Comparison of ENCODE assay signal across 12 cellular contexts in genomic region chr4:8079031-8079885, GRCh38.
DNase-seq lines count a peak whose midpoint lies in the region; ATAC-seq, FAIRE-seq and TF ChIP-seq lines count a peak whose summit lies in the region.
"Had no signal": no experiment of that assay in that cellular context is flagged by ENCODE, and none has a peak within 500 bp of the region (broad histone marks: within the 10 kb centered on the region; RNA-seq: fewer than 3 reads in every experiment).

No MANE protein-coding gene starts in this region.

- CTCF ChIA-PET in GM12878 (lab: Yijun Ruan, JAX) = no interaction called here

- SMC1A ChIA-PET in GM12878 (lab: Charles Lee; ENCODE audit: uncharacterized antibody, unreplicated experiment) = no interaction called here

- 31% methylated on average over 32 of the region's 32 CpGs for WGBS in GM12878 (ENCODE audit: insufficient coverage, insufficient replicate concordance, low lambda C conversion rate, missing lambda C conversion rate)

- H4K20me1 ChIP-seq in GM12878 (ENCODE audit: control insufficient read depth, insufficient read depth) = no peaks in the 10 kb centered on the region

- TF ChIP-seq RAD21 in GM12878 (IDR thresholded peaks at IDR 0.05; ENCODE audit: insufficient read depth, low read depth, low read length) = no peak

- no peak overlapping the region for H3K27ac ChIP-seq in GM12878 (ENCODE audit: control insufficient read depth, insufficient read depth)
- H3K27ac ChIP-seq: A549, testis had no signal

- TF ChIP-seq CTCF in GM12878 (IDR thresholded peaks at IDR 0.05 in 2 of 3, conservative IDR thresholded peaks at IDR 0.05 in 1 of 3; ENCODE audit: control insufficient read depth in 2 of 3, extremely low read depth in 1 of 3, insufficient read depth in 1 of 3, low read depth in 3 of 3, low read length in 3 of 3) = no peak

- no peak for TF ChIP-seq POLR2A in GM12878 (IDR thresholded peaks at IDR 0.05; ENCODE audit: low read depth, low read length)

- no peak overlapping the region for H3K4me2 ChIP-seq in GM12878 (ENCODE audit: control insufficient read depth, insufficient read depth)
- H3K4me2 ChIP-seq: A549 had no signal

- no peak overlapping the region for H2AFZ ChIP-seq in GM12878 (ENCODE audit: control insufficient read depth, low read depth, low read length)

- H3K27ac Mint-ChIP-seq in activated naive CD4-positive, alpha-beta T cell treated with anti-CD3 and anti-CD28 coated beads, Interleukin-2, amount 50 U/mL, for 72 hours = no peak overlapping the region
- H3K27ac Mint-ChIP-seq: T-helper 2 cell treated with Interferon-gamma antibody and Interleukin-4, amounts not matched to agents 5 μg/mL and 100 μg/mL, for 36 hours had no signal

- H3K36me3 Mint-ChIP-seq in activated naive CD4-positive, alpha-beta T cell treated with anti-CD3 and anti-CD28 coated beads, Interleukin-2, amount 50 U/mL, for 72 hours = no peaks in the 10 kb centered on the region

- no peaks in the 10 kb centered on the region for H3K36me3 ChIP-seq in GM12878 (ENCODE audit: control insufficient read depth in 2 of 2, insufficient read depth in 2 of 2, low read length in 1 of 2)

- no peak for ATAC-seq in GM12878
- peak; percentile 28 for ATAC-seq in left lobe of liver
- ATAC-seq in activated naive CD4-positive, alpha-beta T cell treated with anti-CD3 and anti-CD28 coated beads, Interleukin-2, amount 50 U/mL, for 72 hours = no peak
- ATAC-seq in HG03565 (IDR thresholded peaks at IDR 0.05; ENCODE audit: unreplicated experiment) = no peak

- intact Hi-C loops in GM12878 (cut with micrococcal nuclease; ENCODE audit: unreplicated experiment) = no loop called here

- DNase-seq in A172 (ENCODE audit: low spot score) (peak; percentile 64), MV-4-11 (lab: John Stamatoyannopoulos, UW) (peak; percentile 93), GM12878 (ENCODE audit: low read depth, low spot score) (no peak), left lobe of liver (ENCODE audit: low spot score) (no peak), retina (no peak), COR-L47 (lab: John Stamatoyannopoulos, UW) (no peak)
- DNase-seq in activated naive CD4-positive, alpha-beta T cell treated with anti-CD3 and anti-CD28 coated beads, Interleukin-2, amount 50 U/mL, for 72 hours (ENCODE audit: low spot score in 2 of 2) = no peak
- DNase-seq: cerebellar nuclear complex, testis had no signal

- H3K9me3 ChIP-seq in GM12878 (replicated peaks; ENCODE audit: control insufficient read depth, insufficient read depth, low read length) = no peaks in the 10 kb centered on the region
- H3K9me3 ChIP-seq: A549, testis had no signal

- H3K4me3 ChIP-seq in GM12878 = no peak overlapping the region
- H3K4me3 ChIP-seq: A549, testis had no signal

- in situ Hi-C loops in GM12878 (cut with MboI) = no loop called here

- no peaks in the 10 kb centered on the region for H3K79me2 ChIP-seq in GM12878 (ENCODE audit: control insufficient read depth, insufficient read depth, low read length)

- RAD21 ChIA-PET in GM12878 (lab: Charles Lee; ENCODE audit: unreplicated experiment) = no interaction called here

- no TSS peak for BruUV-seq in GM12878 (replicated peaks; lab: Mats Ljungman, UMichigan)

- H3K27me3 ChIP-seq in GM12878 (replicated peaks in 1 of 2; ENCODE audit: control insufficient read depth in 2 of 2, insufficient read depth in 2 of 2, low read length in 1 of 2) = no peaks in the 10 kb centered on the region; a peak in 2 of 4 replicates
- H3K27me3 ChIP-seq: testis had no signal

- no peaks in the 10 kb centered on the region for H3K9me3 Mint-ChIP-seq in activated naive CD4-positive, alpha-beta T cell treated with anti-CD3 and anti-CD28 coated beads, Interleukin-2, amount 50 U/mL, for 72 hours
- H3K9me3 Mint-ChIP-seq: T-helper 2 cell treated with Interferon-gamma antibody and Interleukin-4, amounts not matched to agents 5 μg/mL and 100 μg/mL, for 36 hours had no signal

- no peaks in the 10 kb centered on the region for H3K4me1 ChIP-seq in GM12878 (ENCODE audit: control insufficient read depth, insufficient read depth, low read length)
- H3K4me1 ChIP-seq: A549, testis had no signal

- no peak overlapping the region for H3K9ac ChIP-seq in GM12878 (ENCODE audit: control insufficient read depth, insufficient read depth, low read length)

- FAIRE-seq in GM12878 (lab: Jason Lieb, UNC) = no peak
- FAIRE-seq: A549 had no signal

- TF ChIP-seq EP300 in GM12878 (IDR thresholded peaks at IDR 0.05; ENCODE audit: borderline replicate concordance in 1 of 2, control insufficient read depth in 1 of 2, low read depth in 2 of 2, low read length in 2 of 2) = no peak

- POLR2A ChIA-PET in GM12878 (lab: Charles Lee) = no interaction called here

TF ChIP-seq in GM12878, 131 proteins besides CTCF, POLR2A, EP300 and RAD21:
- no peak for TF ChIP-seq CBX5 (IDR thresholded peaks at IDR 0.05; ENCODE audit: low read depth)
- TF ChIP-seq, protein P1, sequence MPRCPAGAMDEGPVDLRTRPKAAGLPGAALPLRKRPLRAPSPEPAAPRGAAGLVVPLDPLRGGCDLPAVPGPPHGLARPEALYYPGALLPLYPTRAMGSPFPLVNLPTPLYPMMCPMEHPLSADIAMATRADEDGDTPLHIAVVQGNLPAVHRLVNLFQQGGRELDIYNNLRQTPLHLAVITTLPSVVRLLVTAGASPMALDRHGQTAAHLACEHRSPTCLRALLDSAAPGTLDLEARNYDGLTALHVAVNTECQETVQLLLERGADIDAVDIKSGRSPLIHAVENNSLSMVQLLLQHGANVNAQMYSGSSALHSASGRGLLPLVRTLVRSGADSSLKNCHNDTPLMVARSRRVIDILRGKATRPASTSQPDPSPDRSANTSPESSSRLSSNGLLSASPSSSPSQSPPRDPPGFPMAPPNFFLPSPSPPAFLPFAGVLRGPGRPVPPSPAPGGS (IDR thresholded peaks at IDR 0.05; ENCODE audit: borderline replicate concordance, insufficient read depth, low read depth, low read length, poor library complexity, severe bottlenecking) = peak; percentile 71

Comparison
In these comparisons a context has a peak if more than half of its experiments do, and no peak if none do; other contexts are left out.
1. DNase-seq: peak in A172 (single experiment) and MV-4-11 (single experiment); none in GM12878 (single experiment), left lobe of liver (single experiment), activated naive CD4-positive, alpha-beta T cell treated with anti-CD3 and anti-CD28 coated beads, Interleukin-2, amount 50 U/mL, for 72 hours (0 of 2), retina (single experiment) and COR-L47 (single experiment).